Comparison of ENCODE assay signal across 7 cellular contexts in genomic region chr1:108828074-108828961, GRCh38. TPM values are rescaled to one million over a fixed set of nuclear protein-coding genes. Genes with fewer than 3 reads are reported as not detected.
A peak's percentile ranks its signal among the peaks of the same experiment; 100 is the strongest.
DNase-seq lines count a peak whose midpoint lies in the region; FAIRE-seq and TF ChIP-seq lines count a peak whose summit lies in the region.

No MANE protein-coding gene starts in this region.

- peak; percentile 83 for TF ChIP-seq CTCF in LNCAP (IDR thresholded peaks at IDR 0.05)
- peak; percentile 89 for TF ChIP-seq CTCF in osteocyte (IDR thresholded peaks at IDR 0.05)
- peak; percentile 62 to 78 (median 70) for TF ChIP-seq CTCF in testis (IDR thresholded peaks at IDR 0.05)

- no peaks in the 10 kb centered on the region for H3K9me3 Mint-ChIP-seq in activated naive CD4-positive, alpha-beta T cell treated with anti-CD3 and anti-CD28 coated beads, Interleukin-2, amount 10 ng/mL, durations not matched to agents 7 days and 5 days
- no peaks in the 10 kb centered on the region for H3K9me3 Mint-ChIP-seq in osteocyte (ENCODE audit: unreplicated experiment)

- no peak for TF ChIP-seq POLR2A in testis (IDR thresholded peaks at IDR 0.05)

- H3K9me3 ChIP-seq in SJSA1 (replicated peaks) (no peaks in the 10 kb centered on the region), testis (no peaks in the 10 kb centered on the region)

- peak; percentile 86 for FAIRE-seq in GM18507 (lab: Jason Lieb, UNC)

- intact Hi-C loops in testis (cut with DNase I; ENCODE audit: low total_unique reads): no loop called here

- H3K4me1 Mint-ChIP-seq in activated naive CD4-positive, alpha-beta T cell treated with anti-CD3 and anti-CD28 coated beads, Interleukin-2, amount 10 ng/mL, durations not matched to agents 7 days and 5 days: peaks cover 8% of the 10 kb centered on the region
- H3K4me1 Mint-ChIP-seq in osteocyte (ENCODE audit: unreplicated experiment): peaks cover 54% of the 10 kb centered on the region

- H3K4me3 ChIP-seq in SJSA1: no peak overlapping the region
- peak overlapping the region in 1 of 2 donors; percentile 1 for H3K4me3 ChIP-seq in testis

- H3K36me3 Mint-ChIP-seq in activated naive CD4-positive, alpha-beta T cell treated with anti-CD3 and anti-CD28 coated beads, Interleukin-2, amount 10 ng/mL, durations not matched to agents 7 days and 5 days: no peaks in the 10 kb centered on the region
- no peaks in the 10 kb centered on the region for H3K36me3 Mint-ChIP-seq in osteocyte (ENCODE audit: unreplicated experiment)

- CTCF ChIA-PET in activated naive CD4-positive, alpha-beta T cell treated with anti-CD3 and anti-CD28 coated beads, Interleukin-2, amount 10 ng/mL, durations not matched to agents 7 days and 5 days (lab: Charles Lee): interaction anchor here (0.6 to 10.4 kb wide), 23 partner anchors 8 to 705 kb away, joined by 3 to 148 read pairs (median 4); partner anchors contain the start of gene GPSM2

- H3K4me3 Mint-ChIP-seq in activated naive CD4-positive, alpha-beta T cell treated with anti-CD3 and anti-CD28 coated beads, Interleukin-2, amount 10 ng/mL, durations not matched to agents 7 days and 5 days: no peak overlapping the region
- peak overlapping the region; percentile 49 for H3K4me3 Mint-ChIP-seq in osteocyte (ENCODE audit: unreplicated experiment)

- H3K27ac Mint-ChIP-seq in activated naive CD4-positive, alpha-beta T cell treated with anti-CD3 and anti-CD28 coated beads, Interleukin-2, amount 10 ng/mL, durations not matched to agents 7 days and 5 days: no peak overlapping the region
- peak overlapping the region; percentile 98 for H3K27ac Mint-ChIP-seq in osteocyte (ENCODE audit: unreplicated experiment)

- H3K27ac ChIP-seq in SJSA1: no peak overlapping the region
- H3K27ac ChIP-seq in testis: peak overlapping the region in 1 of 2 donors; percentile 69

- H3K27me3 Mint-ChIP-seq in activated naive CD4-positive, alpha-beta T cell treated with anti-CD3 and anti-CD28 coated beads, Interleukin-2, amount 10 ng/mL, durations not matched to agents 7 days and 5 days: peaks cover 23% of the 10 kb centered on the region
- H3K27me3 Mint-ChIP-seq in osteocyte (ENCODE audit: unreplicated experiment): no peaks in the 10 kb centered on the region

- H3K4me1 ChIP-seq in SJSA1 (replicated peaks) (peaks cover 41% of the 10 kb centered on the region), testis (peaks cover 7% of the 10 kb centered on the region)

- no peaks in the 10 kb centered on the region for H3K27me3 ChIP-seq in SJSA1 (replicated peaks)
- no peaks in the 10 kb centered on the region for H3K27me3 ChIP-seq in testis

- H3K36me3 ChIP-seq in SJSA1 (no peaks in the 10 kb centered on the region), testis (ENCODE audit: low read depth, missing control alignments) (no peaks in the 10 kb centered on the region)

- DNase-seq in GM18507 (ENCODE audit: extremely low spot score, insufficient read length, low read depth) (peak; percentile 52), SJSA1 (ENCODE audit: low read depth in 1 of 2, low spot score in 2 of 2) (peak; percentile 67 to 81), globus pallidus (ENCODE audit: low spot score) (peak; percentile 87), osteocyte (ENCODE audit: extremely low spot score, unreplicated experiment) (peak; percentile 93), testis (peak; percentile 89)
- peak; percentile 85 for DNase-seq in activated naive CD4-positive, alpha-beta T cell treated with anti-CD3 and anti-CD28 coated beads, Interleukin-2, amount 10 ng/mL, durations not matched to agents 7 days and 5 days

- WGBS in testis, 2 donors: 26 to 29% methylated on average over 11 to 12 of the region's 12 CpGs

RNA-seq across cellular contexts. Expression of gene AKNAD1, which starts 28.6 kb away (rescaled TPM):
- 0.21 TPM in 1 of 2 replicates, not detected in the other for total RNA-seq in SJSA1 (2014; rRNA removed; shearing (Covaris generic))
- total RNA-seq in osteocyte (0.70 and 1.1 TPM in 2 replicates), testis (1 to 10 TPM; 3.8 to 8.1 TPM)
- polyA plus RNA-seq in testis (ENCODE audit: insufficient read depth, low read depth, low replicate concordance): 9.8 TPM

RNA-seq across cellular contexts. Expression of gene GPSM2, which starts 48.5 kb away (rescaled TPM):
- total RNA-seq in SJSA1 (2014; rRNA removed; shearing (Covaris generic)): 51.8 and 71.9 TPM in 2 replicates
- total RNA-seq in osteocyte (37.1 and 40.9 TPM in 2 replicates), testis (10 to 100 TPM; 18.1 to 19.4 TPM)
- polyA plus RNA-seq in testis (ENCODE audit: insufficient read depth, low read depth, low replicate concordance): 20.8 TPM
